In the genomic region with DNA sequence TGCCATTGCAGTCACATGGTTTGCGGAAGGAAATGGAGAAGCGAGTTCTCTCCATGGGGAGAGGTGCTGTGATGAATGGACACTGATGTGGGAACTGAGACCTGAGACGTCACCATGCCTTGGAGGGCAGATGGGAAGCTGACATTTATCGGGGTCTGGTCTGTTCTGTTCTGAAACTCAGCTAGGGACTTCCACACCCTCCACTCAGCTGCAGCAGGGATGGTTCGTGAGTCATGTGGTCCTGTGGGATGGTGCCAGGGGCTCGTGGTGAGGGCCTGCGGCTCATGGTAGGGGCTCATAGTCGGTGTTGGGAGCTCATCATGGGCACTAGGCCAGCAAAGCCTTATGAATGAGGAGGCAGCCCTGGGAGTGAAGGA, we compare ENCODE assay signal across 1 cellular context.
TF ChIP-seq lines count a peak whose summit lies in the region.

No MANE protein-coding gene starts in this region.

TF ChIP-seq in SK-N-SH, 30 proteins besides CTCF, POLR2A, EP300 and RAD21 (continued from another document):
- TF ChIP-seq, protein P1, sequence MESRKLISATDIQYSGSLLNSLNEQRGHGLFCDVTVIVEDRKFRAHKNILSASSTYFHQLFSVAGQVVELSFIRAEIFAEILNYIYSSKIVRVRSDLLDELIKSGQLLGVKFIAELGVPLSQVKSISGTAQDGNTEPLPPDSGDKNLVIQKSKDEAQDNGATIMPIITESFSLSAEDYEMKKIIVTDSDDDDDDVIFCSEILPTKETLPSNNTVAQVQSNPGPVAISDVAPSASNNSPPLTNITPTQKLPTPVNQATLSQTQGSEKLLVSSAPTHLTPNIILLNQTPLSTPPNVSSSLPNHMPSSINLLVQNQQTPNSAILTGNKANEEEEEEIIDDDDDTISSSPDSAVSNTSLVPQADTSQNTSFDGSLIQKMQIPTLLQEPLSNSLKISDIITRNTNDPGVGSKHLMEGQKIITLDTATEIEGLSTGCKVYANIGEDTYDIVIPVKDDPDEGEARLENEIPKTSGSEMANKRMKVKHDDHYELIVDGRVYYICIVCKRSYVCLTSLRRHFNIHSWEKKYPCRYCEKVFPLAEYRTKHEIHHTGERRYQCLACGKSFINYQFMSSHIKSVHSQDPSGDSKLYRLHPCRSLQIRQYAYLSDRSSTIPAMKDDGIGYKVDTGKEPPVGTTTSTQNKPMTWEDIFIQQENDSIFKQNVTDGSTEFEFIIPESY (IDR thresholded peaks at IDR 0.05; ENCODE audit: borderline replicate concordance, low read depth): no peak
- TF ChIP-seq GABPA (IDR thresholded peaks at IDR 0.05; ENCODE audit: low read depth) (no peak), NFIC (IDR thresholded peaks at IDR 0.05; ENCODE audit: borderline replicate concordance) (no peak), TAF1 (IDR thresholded peaks at IDR 0.05; ENCODE audit: borderline replicate concordance, low read depth, low read length) (no peak), RXRA (IDR thresholded peaks at IDR 0.05; ENCODE audit: borderline replicate concordance, low read depth) (no peak), NRF1 (IDR thresholded peaks at IDR 0.05; ENCODE audit: low read depth, low read length) (no peak), FOXJ3 (CRISPR knock-in tag; IDR thresholded peaks at IDR 0.05) (no peak), ELF1 (IDR thresholded peaks at IDR 0.05) (no peak), FOXM1 (IDR thresholded peaks at IDR 0.05; ENCODE audit: low read depth) (no peak), FOSL2 (IDR thresholded peaks at IDR 0.05; ENCODE audit: borderline replicate concordance, low read depth) (no peak), RCOR1 (IDR thresholded peaks at IDR 0.05; ENCODE audit: low read length) (no peak), RFX5 (IDR thresholded peaks at IDR 0.05; ENCODE audit: low read length) (no peak)
- TF ChIP-seq, protein P2, sequence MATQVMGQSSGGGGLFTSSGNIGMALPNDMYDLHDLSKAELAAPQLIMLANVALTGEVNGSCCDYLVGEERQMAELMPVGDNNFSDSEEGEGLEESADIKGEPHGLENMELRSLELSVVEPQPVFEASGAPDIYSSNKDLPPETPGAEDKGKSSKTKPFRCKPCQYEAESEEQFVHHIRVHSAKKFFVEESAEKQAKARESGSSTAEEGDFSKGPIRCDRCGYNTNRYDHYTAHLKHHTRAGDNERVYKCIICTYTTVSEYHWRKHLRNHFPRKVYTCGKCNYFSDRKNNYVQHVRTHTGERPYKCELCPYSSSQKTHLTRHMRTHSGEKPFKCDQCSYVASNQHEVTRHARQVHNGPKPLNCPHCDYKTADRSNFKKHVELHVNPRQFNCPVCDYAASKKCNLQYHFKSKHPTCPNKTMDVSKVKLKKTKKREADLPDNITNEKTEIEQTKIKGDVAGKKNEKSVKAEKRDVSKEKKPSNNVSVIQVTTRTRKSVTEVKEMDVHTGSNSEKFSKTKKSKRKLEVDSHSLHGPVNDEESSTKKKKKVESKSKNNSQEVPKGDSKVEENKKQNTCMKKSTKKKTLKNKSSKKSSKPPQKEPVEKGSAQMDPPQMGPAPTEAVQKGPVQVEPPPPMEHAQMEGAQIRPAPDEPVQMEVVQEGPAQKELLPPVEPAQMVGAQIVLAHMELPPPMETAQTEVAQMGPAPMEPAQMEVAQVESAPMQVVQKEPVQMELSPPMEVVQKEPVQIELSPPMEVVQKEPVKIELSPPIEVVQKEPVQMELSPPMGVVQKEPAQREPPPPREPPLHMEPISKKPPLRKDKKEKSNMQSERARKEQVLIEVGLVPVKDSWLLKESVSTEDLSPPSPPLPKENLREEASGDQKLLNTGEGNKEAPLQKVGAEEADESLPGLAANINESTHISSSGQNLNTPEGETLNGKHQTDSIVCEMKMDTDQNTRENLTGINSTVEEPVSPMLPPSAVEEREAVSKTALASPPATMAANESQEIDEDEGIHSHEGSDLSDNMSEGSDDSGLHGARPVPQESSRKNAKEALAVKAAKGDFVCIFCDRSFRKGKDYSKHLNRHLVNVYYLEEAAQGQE (IDR thresholded peaks at IDR 0.05; ENCODE audit: low read depth, low read length): no peak
- TF ChIP-seq, protein P3, sequence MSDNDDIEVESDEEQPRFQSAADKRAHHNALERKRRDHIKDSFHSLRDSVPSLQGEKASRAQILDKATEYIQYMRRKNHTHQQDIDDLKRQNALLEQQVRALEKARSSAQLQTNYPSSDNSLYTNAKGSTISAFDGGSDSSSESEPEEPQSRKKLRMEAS (IDR thresholded peaks at IDR 0.05; ENCODE audit: low read depth): no peak
- TF ChIP-seq, protein P4, sequence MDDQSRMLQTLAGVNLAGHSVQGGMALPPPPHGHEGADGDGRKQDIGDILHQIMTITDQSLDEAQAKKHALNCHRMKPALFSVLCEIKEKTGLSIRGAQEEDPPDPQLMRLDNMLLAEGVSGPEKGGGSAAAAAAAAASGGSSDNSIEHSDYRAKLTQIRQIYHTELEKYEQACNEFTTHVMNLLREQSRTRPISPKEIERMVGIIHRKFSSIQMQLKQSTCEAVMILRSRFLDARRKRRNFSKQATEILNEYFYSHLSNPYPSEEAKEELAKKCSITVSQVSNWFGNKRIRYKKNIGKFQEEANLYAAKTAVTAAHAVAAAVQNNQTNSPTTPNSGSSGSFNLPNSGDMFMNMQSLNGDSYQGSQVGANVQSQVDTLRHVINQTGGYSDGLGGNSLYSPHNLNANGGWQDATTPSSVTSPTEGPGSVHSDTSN (IDR thresholded peaks at IDR 0.05): no peak
